1 cellular context compared by ENCODE assay signal in the genomic region with DNA sequence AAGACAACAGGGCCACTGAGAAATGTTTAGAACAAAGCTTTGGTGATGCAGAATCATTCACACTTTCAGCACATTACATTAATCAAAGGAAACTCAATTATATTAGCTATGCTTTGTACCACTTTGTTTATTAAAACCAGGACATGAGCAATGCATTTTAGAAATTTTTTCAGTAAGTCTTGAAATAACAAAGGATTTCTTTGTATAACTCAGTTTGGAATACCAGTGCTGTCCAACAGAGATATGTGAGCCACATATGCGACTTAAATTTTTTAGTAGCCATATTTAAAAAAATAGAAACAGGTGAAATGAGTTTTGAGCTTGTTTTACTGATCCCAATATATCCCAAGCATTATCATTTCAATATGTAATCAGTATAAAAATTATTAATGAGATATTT.
TF ChIP-seq lines count a peak whose summit lies in the region.

No MANE protein-coding gene starts in this region.

TF ChIP-seq in SK-N-SH treated with all-trans-retinoic acid at 6 μM for 48 hours, 23 proteins besides CTCF, POLR2A, EP300 and RAD21 (continued from another document):
- no peak for TF ChIP-seq BACH2 (CRISPR knock-in tag; IDR thresholded peaks at IDR 0.05; ENCODE audit: borderline replicate concordance)
